ENCODE assay signal across 1 cellular context in genomic region chr12:12210983-12211382, GRCh38.
TF ChIP-seq lines count a peak whose summit lies in the region.

No MANE protein-coding gene starts in this region.

TF ChIP-seq in GM23338, 12 proteins besides CTCF, POLR2A, EP300 and RAD21 (continued from another document):
- TF ChIP-seq ETS1 (IDR thresholded peaks at IDR 0.05) (no peak), EZH2 (IDR thresholded peaks at IDR 0.05; ENCODE audit: low read depth, unreplicated experiment) (no peak), EZH2phosphoT487 (IDR thresholded peaks at IDR 0.05; ENCODE audit: unreplicated experiment) (no peak), CREB1 (CRISPR knock-in tag; IDR thresholded peaks at IDR 0.05; ENCODE audit: low read depth) (no peak), REST (IDR thresholded peaks at IDR 0.05; ENCODE audit: unreplicated experiment) (no peak), ZNF114 (CRISPR knock-in tag; IDR thresholded peaks at IDR 0.05) (no peak), ZNF331 (CRISPR knock-in tag; IDR thresholded peaks at IDR 0.05; ENCODE audit: low read depth) (no peak)
